2 cellular contexts compared by ENCODE assay signal in the genomic region with DNA sequence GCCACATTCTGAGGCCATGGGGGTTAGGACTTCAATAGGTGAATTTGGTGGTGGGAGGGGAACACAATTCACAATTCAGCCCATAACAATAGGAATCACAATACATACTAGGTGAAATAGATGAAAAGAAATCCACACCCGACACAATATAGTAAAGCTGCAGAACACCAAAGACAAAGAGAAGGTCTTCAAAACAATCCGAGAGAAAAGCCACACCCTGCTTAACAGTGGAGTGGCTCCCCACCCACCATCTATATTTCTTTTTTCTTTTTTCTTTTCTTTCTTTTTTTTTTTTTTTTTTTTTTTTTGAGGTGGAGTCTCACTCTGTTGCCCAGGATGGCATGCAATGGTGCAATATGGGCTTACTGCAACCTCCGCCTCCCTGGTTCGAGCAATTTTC.
A peak's percentile ranks its signal among the peaks of the same experiment; 100 is the strongest.
TF ChIP-seq lines count a peak whose summit lies in the region.

No MANE protein-coding gene starts in this region.

TF ChIP-seq in HCT116, 20 proteins besides CTCF, POLR2A, EP300 and RAD21:
- TF ChIP-seq ZFX (IDR thresholded peaks at IDR 0.05): no peak
- peak; percentile 82; the same call in 1 of the 2 replicates for TF ChIP-seq CBX3 (IDR thresholded peaks at IDR 0.05; ENCODE audit: low read depth)

TF ChIP-seq in K562, 482 proteins besides CTCF, POLR2A, EP300 and RAD21:
- 0 out of 4 replicates have a peak, but pooled peaks of 1 of the 2 experiments have one; percentile 16 for TF ChIP-seq TRIM24 (IDR thresholded peaks at IDR 0.05)
- no peak for TF ChIP-seq HEY1 (CRISPR knock-in tag; IDR thresholded peaks at IDR 0.05; ENCODE audit: borderline replicate concordance)
- no peak for TF ChIP-seq KDM1A (IDR thresholded peaks at IDR 0.05)
- TF ChIP-seq, protein P1, sequence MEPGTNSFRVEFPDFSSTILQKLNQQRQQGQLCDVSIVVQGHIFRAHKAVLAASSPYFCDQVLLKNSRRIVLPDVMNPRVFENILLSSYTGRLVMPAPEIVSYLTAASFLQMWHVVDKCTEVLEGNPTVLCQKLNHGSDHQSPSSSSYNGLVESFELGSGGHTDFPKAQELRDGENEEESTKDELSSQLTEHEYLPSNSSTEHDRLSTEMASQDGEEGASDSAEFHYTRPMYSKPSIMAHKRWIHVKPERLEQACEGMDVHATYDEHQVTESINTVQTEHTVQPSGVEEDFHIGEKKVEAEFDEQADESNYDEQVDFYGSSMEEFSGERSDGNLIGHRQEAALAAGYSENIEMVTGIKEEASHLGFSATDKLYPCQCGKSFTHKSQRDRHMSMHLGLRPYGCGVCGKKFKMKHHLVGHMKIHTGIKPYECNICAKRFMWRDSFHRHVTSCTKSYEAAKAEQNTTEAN (CRISPR knock-in tag; IDR thresholded peaks at IDR 0.05): no peak
- TF ChIP-seq, protein P2, sequence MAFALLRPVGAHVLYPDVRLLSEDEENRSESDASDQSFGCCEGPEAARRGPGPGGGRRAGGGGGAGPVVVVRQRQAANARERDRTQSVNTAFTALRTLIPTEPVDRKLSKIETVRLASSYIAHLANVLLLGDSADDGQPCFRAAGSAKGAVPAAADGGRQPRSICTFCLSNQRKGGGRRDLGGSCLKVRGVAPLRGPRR (CRISPR knock-in tag; IDR thresholded peaks at IDR 0.05): no peak
- TF ChIP-seq, protein P3, sequence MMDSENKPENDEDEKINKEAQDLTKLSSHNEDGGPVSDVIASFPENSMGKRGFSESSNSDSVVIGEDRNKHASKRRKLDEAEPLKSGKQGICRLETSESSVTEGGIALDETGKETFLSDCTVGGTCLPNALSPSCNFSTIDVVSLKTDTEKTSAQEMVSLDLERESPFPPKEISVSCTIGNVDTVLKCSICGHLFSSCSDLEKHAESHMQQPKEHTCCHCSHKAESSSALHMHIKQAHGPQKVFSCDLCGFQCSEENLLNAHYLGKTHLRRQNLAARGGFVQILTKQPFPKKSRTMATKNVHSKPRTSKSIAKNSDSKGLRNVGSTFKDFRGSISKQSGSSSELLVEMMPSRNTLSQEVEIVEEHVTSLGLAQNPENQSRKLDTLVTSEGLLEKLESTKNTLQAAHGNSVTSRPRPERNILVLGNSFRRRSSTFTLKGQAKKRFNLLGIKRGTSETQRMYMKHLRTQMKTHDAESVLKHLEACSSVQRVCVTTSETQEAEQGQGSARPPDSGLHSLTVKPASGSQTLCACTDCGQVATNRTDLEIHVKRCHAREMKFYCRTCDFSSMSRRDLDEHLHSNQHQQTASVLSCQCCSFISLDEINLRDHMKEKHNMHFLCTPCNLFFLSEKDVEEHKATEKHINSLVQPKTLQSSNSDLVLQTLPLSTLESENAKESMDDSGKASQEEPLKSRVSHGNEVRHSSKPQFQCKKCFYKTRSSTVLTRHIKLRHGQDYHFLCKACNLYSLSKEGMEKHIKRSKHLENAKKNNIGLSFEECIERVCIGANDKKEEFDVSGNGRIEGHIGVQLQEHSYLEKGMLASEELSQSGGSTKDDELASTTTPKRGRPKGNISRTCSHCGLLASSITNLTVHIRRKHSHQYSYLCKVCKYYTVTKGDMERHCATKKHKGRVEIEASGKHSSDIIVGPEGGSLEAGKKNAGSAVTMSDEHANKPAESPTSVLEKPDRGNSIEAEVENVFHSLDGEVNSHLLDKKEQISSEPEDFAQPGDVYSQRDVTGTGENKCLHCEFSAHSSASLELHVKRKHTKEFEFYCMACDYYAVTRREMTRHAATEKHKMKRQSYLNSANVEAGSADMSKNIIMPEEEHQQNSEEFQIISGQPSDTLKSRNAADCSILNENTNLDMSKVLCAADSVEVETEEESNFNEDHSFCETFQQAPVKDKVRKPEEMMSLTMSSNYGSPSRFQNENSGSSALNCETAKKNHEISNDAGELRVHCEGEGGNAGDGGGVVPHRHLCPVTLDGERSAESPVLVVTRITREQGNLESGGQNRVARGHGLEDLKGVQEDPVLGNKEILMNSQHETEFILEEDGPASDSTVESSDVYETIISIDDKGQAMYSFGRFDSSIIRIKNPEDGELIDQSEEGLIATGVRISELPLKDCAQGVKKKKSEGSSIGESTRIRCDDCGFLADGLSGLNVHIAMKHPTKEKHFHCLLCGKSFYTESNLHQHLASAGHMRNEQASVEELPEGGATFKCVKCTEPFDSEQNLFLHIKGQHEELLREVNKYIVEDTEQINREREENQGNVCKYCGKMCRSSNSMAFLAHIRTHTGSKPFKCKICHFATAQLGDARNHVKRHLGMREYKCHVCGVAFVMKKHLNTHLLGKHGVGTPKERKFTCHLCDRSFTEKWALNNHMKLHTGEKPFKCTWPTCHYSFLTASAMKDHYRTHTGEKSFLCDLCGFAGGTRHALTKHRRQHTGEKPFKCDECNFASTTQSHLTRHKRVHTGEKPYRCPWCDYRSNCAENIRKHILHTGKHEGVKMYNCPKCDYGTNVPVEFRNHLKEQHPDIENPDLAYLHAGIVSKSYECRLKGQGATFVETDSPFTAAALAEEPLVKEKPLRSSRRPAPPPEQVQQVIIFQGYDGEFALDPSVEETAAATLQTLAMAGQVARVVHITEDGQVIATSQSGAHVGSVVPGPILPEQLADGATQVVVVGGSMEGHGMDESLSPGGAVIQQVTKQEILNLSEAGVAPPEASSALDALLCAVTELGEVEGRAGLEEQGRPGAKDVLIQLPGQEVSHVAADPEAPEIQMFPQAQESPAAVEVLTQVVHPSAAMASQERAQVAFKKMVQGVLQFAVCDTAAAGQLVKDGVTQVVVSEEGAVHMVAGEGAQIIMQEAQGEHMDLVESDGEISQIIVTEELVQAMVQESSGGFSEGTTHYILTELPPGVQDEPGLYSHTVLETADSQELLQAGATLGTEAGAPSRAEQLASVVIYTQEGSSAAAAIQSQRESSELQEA (IDR thresholded peaks at IDR 0.05; ENCODE audit: low read depth): no peak
- peak in 1 of 2 experiments; percentile 64; a peak in 1 of 3 replicates for TF ChIP-seq CBX3 (IDR thresholded peaks at IDR 0.05; ENCODE audit: borderline replicate concordance in 1 of 2, low read length in 2 of 2)
- TF ChIP-seq, protein P4, sequence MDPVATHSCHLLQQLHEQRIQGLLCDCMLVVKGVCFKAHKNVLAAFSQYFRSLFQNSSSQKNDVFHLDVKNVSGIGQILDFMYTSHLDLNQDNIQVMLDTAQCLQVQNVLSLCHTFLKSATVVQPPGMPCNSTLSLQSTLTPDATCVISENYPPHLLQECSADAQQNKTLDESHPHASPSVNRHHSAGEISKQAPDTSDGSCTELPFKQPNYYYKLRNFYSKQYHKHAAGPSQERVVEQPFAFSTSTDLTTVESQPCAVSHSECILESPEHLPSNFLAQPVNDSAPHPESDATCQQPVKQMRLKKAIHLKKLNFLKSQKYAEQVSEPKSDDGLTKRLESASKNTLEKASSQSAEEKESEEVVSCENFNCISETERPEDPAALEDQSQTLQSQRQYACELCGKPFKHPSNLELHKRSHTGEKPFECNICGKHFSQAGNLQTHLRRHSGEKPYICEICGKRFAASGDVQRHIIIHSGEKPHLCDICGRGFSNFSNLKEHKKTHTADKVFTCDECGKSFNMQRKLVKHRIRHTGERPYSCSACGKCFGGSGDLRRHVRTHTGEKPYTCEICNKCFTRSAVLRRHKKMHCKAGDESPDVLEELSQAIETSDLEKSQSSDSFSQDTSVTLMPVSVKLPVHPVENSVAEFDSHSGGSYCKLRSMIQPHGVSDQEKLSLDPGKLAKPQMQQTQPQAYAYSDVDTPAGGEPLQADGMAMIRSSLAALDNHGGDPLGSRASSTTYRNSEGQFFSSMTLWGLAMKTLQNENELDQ (CRISPR knock-in tag; IDR thresholded peaks at IDR 0.05; ENCODE audit: borderline replicate concordance): no peak
- TF ChIP-seq ZNF583 (CRISPR knock-in tag; IDR thresholded peaks at IDR 0.05): no peak
- TF ChIP-seq, protein P5, sequence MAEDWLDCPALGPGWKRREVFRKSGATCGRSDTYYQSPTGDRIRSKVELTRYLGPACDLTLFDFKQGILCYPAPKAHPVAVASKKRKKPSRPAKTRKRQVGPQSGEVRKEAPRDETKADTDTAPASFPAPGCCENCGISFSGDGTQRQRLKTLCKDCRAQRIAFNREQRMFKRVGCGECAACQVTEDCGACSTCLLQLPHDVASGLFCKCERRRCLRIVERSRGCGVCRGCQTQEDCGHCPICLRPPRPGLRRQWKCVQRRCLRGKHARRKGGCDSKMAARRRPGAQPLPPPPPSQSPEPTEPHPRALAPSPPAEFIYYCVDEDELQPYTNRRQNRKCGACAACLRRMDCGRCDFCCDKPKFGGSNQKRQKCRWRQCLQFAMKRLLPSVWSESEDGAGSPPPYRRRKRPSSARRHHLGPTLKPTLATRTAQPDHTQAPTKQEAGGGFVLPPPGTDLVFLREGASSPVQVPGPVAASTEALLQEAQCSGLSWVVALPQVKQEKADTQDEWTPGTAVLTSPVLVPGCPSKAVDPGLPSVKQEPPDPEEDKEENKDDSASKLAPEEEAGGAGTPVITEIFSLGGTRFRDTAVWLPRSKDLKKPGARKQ (CRISPR knock-in tag; IDR thresholded peaks at IDR 0.05): no peak
- peak; percentile 89 for TF ChIP-seq RBM25 (IDR thresholded peaks at IDR 0.05; ENCODE audit: low read depth, low read length, severe bottlenecking)
- TF ChIP-seq ARID1B (IDR thresholded peaks at IDR 0.05): no peak
- peak; percentile 49; the same call in 1 of the 2 replicates for TF ChIP-seq TRIM28 (IDR thresholded peaks at IDR 0.05)
- no peak for TF ChIP-seq GABPB2 (CRISPR knock-in tag; conservative IDR thresholded peaks at IDR 0.05)
- no peak for TF ChIP-seq ZNF668 (CRISPR knock-in tag; IDR thresholded peaks at IDR 0.05)
